ENCODE assay signal across 7 cellular contexts in genomic region chr4:2261110-2261852, GRCh38. TPM values are rescaled to one million over a fixed set of nuclear protein-coding genes. Genes with fewer than 3 reads are reported as not detected.
DNase-seq lines count a peak whose midpoint lies in the region; ATAC-seq, FAIRE-seq and TF ChIP-seq lines count a peak whose summit lies in the region.

No MANE protein-coding gene starts in this region.

- H3K4me3 ChIP-seq in bronchial epithelial cell (ENCODE audit: low read depth, low read length) (peak overlapping the region; percentile 81), kidney (ENCODE audit: low read length in 2 of 2) (peak overlapping the region; percentile 59 to 73)

- no peaks in the 10 kb centered on the region for H3K9me3 ChIP-seq in kidney (ENCODE audit: control insufficient read depth in 1 of 2, low read length in 2 of 2)

- no peak for TF ChIP-seq POLR2A in GM12892 (IDR thresholded peaks at IDR 0.05; ENCODE audit: low read depth, low read length)

- no peak for TF ChIP-seq CTCF in bronchial epithelial cell (IDR thresholded peaks at IDR 0.05; ENCODE audit: insufficient read depth, low read length, severe bottlenecking)
- no peak for TF ChIP-seq CTCF in kidney (IDR thresholded peaks at IDR 0.05; ENCODE audit: borderline replicate concordance, extremely low read depth, insufficient read depth)

- H3K27ac ChIP-seq in kidney (ENCODE audit: low read depth in 2 of 2, low read length in 2 of 2) = peak overlapping the region in 1 of 2 donors; percentile 82

- peak overlapping the region in 1 of 2 donors; percentile 67 for H3K9ac ChIP-seq in kidney (ENCODE audit: low read length in 2 of 2)

- DNase-seq in GM12892 (ENCODE audit: insufficient read length) = peak; percentile 61
- DNase-seq in T-helper 22 cell (ENCODE audit: low read depth) = peak; percentile 50
- no peak for DNase-seq in bronchial epithelial cell (ENCODE audit: low read depth)
- DNase-seq in kidney = peak; percentile 87
- DNase-seq in stimulated activated CD4-positive, alpha-beta T cell treated with anti-CD3 and anti-CD28 coated beads, Interleukin-1b, Interleukin-23, amount 100 ng/mL, for 48 hours = peak; percentile 31
- no peak for DNase-seq in NCI-H2107 treated with DMSO at 0.1 percent for 48 hours (lab: John Stamatoyannopoulos, UW; ENCODE audit: unreplicated experiment)

- peaks cover 14% of the 10 kb centered on the region for H3K36me3 ChIP-seq in bronchial epithelial cell (ENCODE audit: control insufficient read depth, insufficient read depth, low read length)
- no peaks in the 10 kb centered on the region for H3K36me3 ChIP-seq in kidney (ENCODE audit: control insufficient read depth in 1 of 2, insufficient read depth in 2 of 2, low read length in 2 of 2)

- peaks cover 14 to 62% of the 10 kb centered on the region in 2 donors for H3K4me1 ChIP-seq in kidney (ENCODE audit: control insufficient read depth in 1 of 2, insufficient read depth in 1 of 2, low read depth in 1 of 2, low read length in 2 of 2)

- intact Hi-C loops in kidney (cut with DNase I) = no loop called here

- ATAC-seq in HG03066 (IDR thresholded peaks at IDR 0.05; ENCODE audit: low read depth, unreplicated experiment) = peak; percentile 24

- no peaks in the 10 kb centered on the region for H3K27me3 ChIP-seq in bronchial epithelial cell (ENCODE audit: control insufficient read depth, insufficient read depth, low read length)

- peak; percentile 74 for FAIRE-seq in GM12892 (lab: Jason Lieb, UNC)
- FAIRE-seq in bronchial epithelial cell (lab: Jason Lieb, UNC) = no peak
- FAIRE-seq in kidney (lab: Jason Lieb, UNC) = no peak

RNA-seq across cellular contexts. Expression of gene MXD4, which starts 0.6 kb away (rescaled TPM):
- 5.0 TPM for polyA plus RNA-seq in GM12892 (2012; ENCODE audit: missing spikeins)
- total RNA-seq in bronchial epithelial cell (10.5 and 13.2 TPM in 2 replicates), kidney (84.8 TPM)
- 49.8 TPM for polyA plus RNA-seq in kidney (ENCODE audit: insufficient read depth, low read depth, low replicate concordance)

RNA-seq across cellular contexts. Expression of gene HAUS3, which starts 19.4 kb away (rescaled TPM):
- polyA plus RNA-seq in GM12892 (2012; ENCODE audit: missing spikeins) = 14.5 TPM
- total RNA-seq in bronchial epithelial cell (8.4 and 9.2 TPM in 2 replicates), kidney (12.1 TPM)
- 4.1 TPM for polyA plus RNA-seq in kidney (ENCODE audit: insufficient read depth, low read depth, low replicate concordance)

RNA-seq across cellular contexts. Expression of gene POLN, which starts 19.4 kb away (rescaled TPM):
- 1.5 TPM for polyA plus RNA-seq in GM12892 (2012; ENCODE audit: missing spikeins)
- 1.4 and 1.6 TPM in 2 replicates for total RNA-seq in bronchial epithelial cell
- total RNA-seq in kidney = 3.8 TPM
- polyA plus RNA-seq in kidney (ENCODE audit: insufficient read depth, low read depth, low replicate concordance) = 1.3 TPM

Comparison
In these comparisons a context has a peak if more than half of its experiments do, and no peak if none do; other contexts are left out.
1. DNase-seq: peak in GM12892 (single experiment), T-helper 22 cell (single experiment), kidney (single experiment) and stimulated activated CD4-positive, alpha-beta T cell treated with anti-CD3 and anti-CD28 coated beads, Interleukin-1b, Interleukin-23, amount 100 ng/mL, for 48 hours (single experiment); none in bronchial epithelial cell (single experiment) and NCI-H2107 treated with DMSO at 0.1 percent for 48 hours (single experiment).